Comparison of ENCODE assay signal across 8 cellular contexts in genomic region chr2:31170071-31170698, GRCh38. TPM values are rescaled to one million over a fixed set of nuclear protein-coding genes. Genes with fewer than 3 reads are reported as not detected.
A peak's percentile ranks its signal among the peaks of the same experiment; 100 is the strongest.
DNase-seq lines count a peak whose midpoint lies in the region; ATAC-seq and TF ChIP-seq lines count a peak whose summit lies in the region.

No MANE protein-coding gene starts in this region.

- ATAC-seq in HG02763 (IDR thresholded peaks at IDR 0.05; ENCODE audit: unreplicated experiment), result no peak

- in situ Hi-C loops in astrocyte of the spinal cord (cut with HindIII; ENCODE audit: low sequenced_read_pairs), result no loop called here

- DNase-seq in DMS79 (lab: John Stamatoyannopoulos, UW) (peak; percentile 6), H4 (ENCODE audit: low spot score) (peak; percentile 60), MV-4-11 (lab: John Stamatoyannopoulos, UW) (peak; percentile 55), SW480 (ENCODE audit: low spot score) (peak; percentile 59), astrocyte of the spinal cord (ENCODE audit: low read depth, low spot score) (peak; percentile 56), hypothalamus (lab: John Stamatoyannopoulos, UW) (peak in 41 of 51 donors; percentile 1 to 71 (median 32)), skeletal muscle cell (ENCODE audit: low read depth) (peak; percentile 19)

- TF ChIP-seq CTCF in astrocyte of the spinal cord (IDR thresholded peaks at IDR 0.05; ENCODE audit: low read depth, low read length), result peak; percentile 94

- H3K4me3 ChIP-seq in astrocyte of the spinal cord (ENCODE audit: low read depth, low read length) (no peak overlapping the region), skeletal muscle cell (ENCODE audit: low read depth, low read length) (no peak overlapping the region)

RNA-seq across cellular contexts. Expression of gene GALNT14, which starts 31.9 kb away (rescaled TPM):
- total RNA-seq in H4 (2014; rRNA removed; shearing (Covaris generic)), result 12.2 and 12.9 TPM in 2 replicates

RNA-seq across cellular contexts. Expression of gene CAPN14, which starts 47.1 kb away (rescaled TPM):
- 0.14 TPM in 1 of 2 replicates, not detected in the other for total RNA-seq in H4 (2014; rRNA removed; shearing (Covaris generic))

Comparison
In these comparisons a context has a peak if more than half of its experiments do, and no peak if none do; other contexts are left out.
1. DNase-seq: peak in every context shown above with its lines; median percentile 60 in H4; 59 in SW480; 56 in astrocyte of the spinal cord; 55 in MV-4-11; 32 in hypothalamus; 19 in skeletal muscle cell; 6 in DMS79.